Comparison of ENCODE assay signal across 8 cellular contexts in genomic region chr4:6891436-6892170, GRCh38. TPM values are rescaled to one million over a fixed set of nuclear protein-coding genes. Genes with fewer than 3 reads are reported as not detected.
DNase-seq lines count a peak whose midpoint lies in the region; ATAC-seq and TF ChIP-seq lines count a peak whose summit lies in the region.

No MANE protein-coding gene starts in this region.

- H3K4me3 ChIP-seq in testis, result no peak overlapping the region

- no peaks in the 10 kb centered on the region for H3K9me3 ChIP-seq in testis

- no peak for TF ChIP-seq CTCF in CD14-positive monocyte (IDR thresholded peaks at IDR 0.05)
- no peak for TF ChIP-seq CTCF in testis (IDR thresholded peaks at IDR 0.05)

- peaks cover 8% of the 10 kb centered on the region in 2 donors for H3K36me3 Mint-ChIP-seq in CD14-positive monocyte
- H3K36me3 Mint-ChIP-seq in naive B cell, result no peaks in the 10 kb centered on the region

- ATAC-seq in naive B cell (ENCODE audit: low read depth in 2 of 2) (peak; percentile 37 to 52), HG03354 (IDR thresholded peaks at IDR 0.05; ENCODE audit: poor library complexity, severe bottlenecking, unreplicated experiment) (no peak)

- peaks cover 76% of the 10 kb centered on the region for H3K4me1 Mint-ChIP-seq in CD14-positive monocyte
- H3K4me1 Mint-ChIP-seq in naive B cell, result peaks cover 11 to 20% (median 12%) of the 10 kb centered on the region in 3 donors

- DNase-seq in CD14-positive monocyte (ENCODE audit: low spot score) (no peak), KBM-7 (peak; percentile 78), amniotic epithelial cell (ENCODE audit: low read depth) (peak; percentile 38), naive B cell (no peak), LoVo (ENCODE audit: low spot score) (no peak), DMS53 (lab: John Stamatoyannopoulos, UW) (no peak), testis (no peak)

- in situ Hi-C loops in KBM-7 (cut with MboI; ENCODE audit: low pct_unique_long_range_greater_than_20kb, low sequenced_read_pairs), result no loop called here

- 71 to 83% methylated on average over 7 to 10 of the region's 10 CpGs for WGBS in testis, 2 donors

- H3K9me3 Mint-ChIP-seq in CD14-positive monocyte, result peaks cover 8 to 26% (median 20%) of the 10 kb centered on the region in 7 donors
- H3K9me3 Mint-ChIP-seq in naive B cell, result peaks cover 0 to 7% (median 2%) of the 10 kb centered on the region in 7 donors

- peaks cover 15% of the 10 kb centered on the region for H3K4me1 ChIP-seq in testis

- H3K27me3 Mint-ChIP-seq in CD14-positive monocyte (ENCODE audit: low read depth in 3 of 3) (peaks cover under 1 to 1% (median 1%) of the 10 kb centered on the region in 3 donors), naive B cell (no peaks in the 10 kb centered on the region)

- peak overlapping the region in 1 of 2 donors; percentile 3 for H3K27ac ChIP-seq in testis

- intact Hi-C loops in CD14-positive monocyte (cut with micrococcal nuclease) (loop anchor here in 1 of 2 donors (5.0 kb wide), 1 partner anchor 51 kb away; no protein-coding TSS in a partner anchor), testis (cut with DNase I; ENCODE audit: low total_unique reads) (no loop called here)

- no peak for TF ChIP-seq POLR2A in testis (IDR thresholded peaks at IDR 0.05)

- peak overlapping the region; percentile 94 to 99 (median 97) for H3K27ac Mint-ChIP-seq in CD14-positive monocyte
- H3K27ac Mint-ChIP-seq in naive B cell, result peak overlapping the region in 2 of 6 donors; percentile 76 to 91

- H3K4me3 Mint-ChIP-seq in CD14-positive monocyte, result peak overlapping the region; percentile 63 to 77
- peak overlapping the region in 1 of 8 donors; percentile 15 for H3K4me3 Mint-ChIP-seq in naive B cell

- H3K36me3 ChIP-seq in testis (ENCODE audit: low read depth, missing control alignments), result no peaks in the 10 kb centered on the region

- H3K27me3 ChIP-seq in testis, result no peaks in the 10 kb centered on the region

RNA-seq across cellular contexts. Expression of gene TBC1D14, which starts 18.0 kb away (rescaled TPM):
- 10 to 100 TPM; 36.3 to 44.7 TPM for polyA plus RNA-seq in CD14-positive monocyte
- 10 to 100 TPM; 27.3 to 42.4 (median 33.8) TPM for polyA plus RNA-seq in naive B cell (ENCODE audit: low read depth in 6 of 6)
- 10 to 100 TPM; 87.6 to 98.8 TPM for total RNA-seq in testis
- polyA plus RNA-seq in testis (ENCODE audit: insufficient read depth, low read depth, low replicate concordance), result 78.0 TPM

Comparison
In these comparisons a context has a peak if more than half of its experiments do, and no peak if none do; other contexts are left out.
1. DNase-seq: peak in KBM-7 (single experiment) and amniotic epithelial cell (single experiment); none in CD14-positive monocyte (single experiment), naive B cell (single experiment), LoVo (single experiment), DMS53 (single experiment) and testis (single experiment).